10 cellular contexts compared by ENCODE assay signal in genomic region chr20:31570735-31571617, GRCh38. TPM values are rescaled to one million over a fixed set of nuclear protein-coding genes. Genes with fewer than 3 reads are reported as not detected.
DNase-seq lines count a peak whose midpoint lies in the region; ATAC-seq, FAIRE-seq and TF ChIP-seq lines count a peak whose summit lies in the region.
"Had no signal": no experiment of that assay in that cellular context is flagged by ENCODE, and none has a peak within 500 bp of the region (broad histone marks: within the 10 kb centered on the region; RNA-seq: fewer than 3 reads in every experiment).

No MANE protein-coding gene starts in this region.

- no peak for FAIRE-seq in H54 (lab: Jason Lieb, UNC)

- CTCF ChIA-PET in activated CD8-positive, alpha-beta memory T cell treated with anti-CD3 and anti-CD28 coated beads, Interleukin-2, amount 10 ng/mL, durations not matched to agents 7 days and 5 days (lab: Charles Lee): interaction anchor here (0.9 to 31.0 kb wide), 3 partner anchors 11 to 42 kb away, joined by 3 to 1101 read pairs (median 134); partner anchors contain the start of gene ID1
- CTCF ChIA-PET in PC-3 (lab: Charles Lee): interaction anchor here (0.8 to 6.4 kb wide), 3 partner anchors 22 to 42 kb away, joined by 3 to 86 read pairs (median 78); no protein-coding TSS in a partner anchor

- 91% methylated on average over 5 of the region's 25 CpGs for WGBS in right lobe of liver (ENCODE audit: insufficient coverage, low coverage, low lambda C conversion rate, missing lambda C conversion rate)
- 78% methylated on average over 6 of the region's 25 CpGs for WGBS in suprapubic skin

- peak overlapping the region; percentile 40 for H3K4me3 Mint-ChIP-seq in activated CD8-positive, alpha-beta memory T cell treated with anti-CD3 and anti-CD28 coated beads, Interleukin-2, amount 10 ng/mL, durations not matched to agents 7 days and 5 days
- H3K4me3 Mint-ChIP-seq in activated T-helper 17 cell treated with anti-CD3 and anti-CD28 coated beads, Interleukin-2, amount 50 U/mL, for 72 hours: peak overlapping the region; percentile 96

- POLR2A ChIA-PET in PC-3 (lab: Charles Lee; ENCODE audit: unreplicated experiment): no interaction called here

- H3K4me3 ChIP-seq in right lobe of liver: no peak overlapping the region
- no peak overlapping the region for H3K4me3 ChIP-seq in suprapubic skin
- no peak overlapping the region for H3K4me3 ChIP-seq in PC-3 (ENCODE audit: low read length)
- H3K4me3 ChIP-seq: mucosa of descending colon had no signal

- no peaks in the 10 kb centered on the region for H3K9me2 ChIP-seq in PC-3 (replicated peaks; ENCODE audit: low read length)

- no peaks in the 10 kb centered on the region for H3F3A ChIP-seq in PC-3 (ENCODE audit: low read length, unreplicated experiment)

- DNase-seq in activated CD8-positive, alpha-beta memory T cell treated with anti-CD3 and anti-CD28 coated beads, Interleukin-2, amount 10 ng/mL, durations not matched to agents 7 days and 5 days: no peak
- DNase-seq in activated CD8-positive, alpha-beta memory T cell treated with anti-CD3 and anti-CD28 coated beads for 24 hours: no peak
- peak in 2 of 3 donors; percentile 38 to 58 for DNase-seq in right lobe of liver
- DNase-seq in suprapubic skin (ENCODE audit: low spot score in 2 of 2): peak in 1 of 2 donors; percentile 78
- no peak for DNase-seq in erythroblast (lab: John Stamatoyannopoulos, UW)
- DNase-seq in H54 (ENCODE audit: insufficient read length, low spot score): no peak
- DNase-seq in PC-3: no peak
- DNase-seq: DND-41 had no signal

- H3K36me3 Mint-ChIP-seq in activated CD8-positive, alpha-beta memory T cell treated with anti-CD3 and anti-CD28 coated beads, Interleukin-2, amount 10 ng/mL, durations not matched to agents 7 days and 5 days: no peaks in the 10 kb centered on the region
- peaks cover 43% of the 10 kb centered on the region for H3K36me3 Mint-ChIP-seq in activated T-helper 17 cell treated with anti-CD3 and anti-CD28 coated beads, Interleukin-2, amount 50 U/mL, for 72 hours (ENCODE audit: low read depth)

- H4K20me1 ChIP-seq in PC-3 (ENCODE audit: low read length): no peaks in the 10 kb centered on the region

- H3K27me3 ChIP-seq in right lobe of liver (no peaks in the 10 kb centered on the region), suprapubic skin (no peaks in the 10 kb centered on the region), PC-3 (ENCODE audit: low read length) (no peaks in the 10 kb centered on the region)

- H3K9ac ChIP-seq in PC-3 (ENCODE audit: low read length): no peak overlapping the region

- no TSS peak for BruUV-seq in PC-3 (replicated peaks; lab: Mats Ljungman, UMichigan)

- no peak for TF ChIP-seq CTCF in right lobe of liver (IDR thresholded peaks at IDR 0.05)
- TF ChIP-seq CTCF in suprapubic skin (IDR thresholded peaks at IDR 0.05): no peak
- TF ChIP-seq CTCF in PC-3 (conservative IDR thresholded peaks at IDR 0.05; ENCODE audit: low read depth, low read length): no peak

- intact Hi-C loops in right lobe of liver (cut with DNase I): no loop called here
- intact Hi-C loops in PC-3 (cut with micrococcal nuclease): no loop called here

- no peaks in the 10 kb centered on the region for H3K9me3 ChIP-seq in right lobe of liver
- H3K9me3 ChIP-seq in suprapubic skin: no peaks in the 10 kb centered on the region
- H3K9me3 ChIP-seq in PC-3 (ENCODE audit: low read length): no peaks in the 10 kb centered on the region
- H3K9me3 ChIP-seq: mucosa of descending colon had no signal

- H3K4me1 ChIP-seq in right lobe of liver (peaks cover 0 to 42% (median 16%) of the 10 kb centered on the region in 4 donors), suprapubic skin (peaks cover 80% of the 10 kb centered on the region), PC-3 (ENCODE audit: insufficient read depth, low read length) (peaks cover 46% of the 10 kb centered on the region)

- no peak overlapping the region for H3K27ac Mint-ChIP-seq in activated CD8-positive, alpha-beta memory T cell treated with anti-CD3 and anti-CD28 coated beads, Interleukin-2, amount 10 ng/mL, durations not matched to agents 7 days and 5 days
- peak overlapping the region; percentile 81 for H3K27ac Mint-ChIP-seq in activated T-helper 17 cell treated with anti-CD3 and anti-CD28 coated beads, Interleukin-2, amount 50 U/mL, for 72 hours

- H3K36me3 ChIP-seq in right lobe of liver: no peaks in the 10 kb centered on the region
- peaks cover 29% of the 10 kb centered on the region for H3K36me3 ChIP-seq in suprapubic skin
- peaks cover 12% of the 10 kb centered on the region; the same call in 1 of the 2 replicates for H3K36me3 ChIP-seq in PC-3 (ENCODE audit: low read depth, low read length)

- no peak for ATAC-seq in activated CD8-positive, alpha-beta memory T cell treated with anti-CD3 and anti-CD28 coated beads, Interleukin-2, amount 10 ng/mL, durations not matched to agents 7 days and 5 days
- no peak for ATAC-seq in activated T-helper 17 cell treated with anti-CD3 and anti-CD28 coated beads, Interleukin-2, amount 50 U/mL, for 72 hours (replicated peaks)
- ATAC-seq in right lobe of liver: no peak
- ATAC-seq in PC-3: no peak
- ATAC-seq: mucosa of descending colon had no signal

- no peak for TF ChIP-seq POLR2A in right lobe of liver (IDR thresholded peaks at IDR 0.05)
- no peak for TF ChIP-seq POLR2A in suprapubic skin (IDR thresholded peaks at IDR 0.05)
- no peak for TF ChIP-seq POLR2A in erythroblast (IDR thresholded peaks at IDR 0.05; ENCODE audit: low read length)
- TF ChIP-seq POLR2A in H54 (IDR thresholded peaks at IDR 0.05; ENCODE audit: low read depth, low read length): no peak

- peaks cover 17% of the 10 kb centered on the region for H3K4me1 Mint-ChIP-seq in activated CD8-positive, alpha-beta memory T cell treated with anti-CD3 and anti-CD28 coated beads, Interleukin-2, amount 10 ng/mL, durations not matched to agents 7 days and 5 days
- H3K4me1 Mint-ChIP-seq in activated T-helper 17 cell treated with anti-CD3 and anti-CD28 coated beads, Interleukin-2, amount 50 U/mL, for 72 hours: peaks cover 23% of the 10 kb centered on the region

- H3K27ac ChIP-seq in right lobe of liver (peak overlapping the region in 1 of 3 donors; percentile 82), suprapubic skin (peak overlapping the region; percentile 70), PC-3 (ENCODE audit: low read length) (no peak overlapping the region)

- no peaks in the 10 kb centered on the region for H3K79me2 ChIP-seq in PC-3 (ENCODE audit: low read length)

- H2AFZ ChIP-seq in PC-3 (ENCODE audit: low read length): no peak overlapping the region

- no peaks in the 10 kb centered on the region for H3K27me3 Mint-ChIP-seq in activated CD8-positive, alpha-beta memory T cell treated with anti-CD3 and anti-CD28 coated beads, Interleukin-2, amount 10 ng/mL, durations not matched to agents 7 days and 5 days
- H3K27me3 Mint-ChIP-seq in activated T-helper 17 cell treated with anti-CD3 and anti-CD28 coated beads, Interleukin-2, amount 50 U/mL, for 72 hours: no peaks in the 10 kb centered on the region

- no peak for TF ChIP-seq EP300 in suprapubic skin (IDR thresholded peaks at IDR 0.05)

- no peaks in the 10 kb centered on the region for H3K9me3 Mint-ChIP-seq in activated CD8-positive, alpha-beta memory T cell treated with anti-CD3 and anti-CD28 coated beads, Interleukin-2, amount 10 ng/mL, durations not matched to agents 7 days and 5 days (ENCODE audit: low read depth)
- H3K9me3 Mint-ChIP-seq in activated T-helper 17 cell treated with anti-CD3 and anti-CD28 coated beads, Interleukin-2, amount 50 U/mL, for 72 hours: no peaks in the 10 kb centered on the region

- H3K4me2 ChIP-seq in PC-3 (ENCODE audit: low read length): no peak overlapping the region

RNA-seq across cellular contexts. Expression of gene ID1, which starts 34.1 kb away (rescaled TPM):
- not detected for total RNA-seq in activated CD8-positive, alpha-beta memory T cell treated with anti-CD3 and anti-CD28 coated beads, Interleukin-2, amount 10 ng/mL, durations not matched to agents 7 days and 5 days
- 1 to 10 TPM; 2.9 to 5.3 TPM for total RNA-seq in activated T-helper 17 cell treated with anti-CD3 and anti-CD28 coated beads, Interleukin-2, amount 50 U/mL, for 72 hours
- total RNA-seq in right lobe of liver (100 to 1,000 TPM in 2 of 6 experiments, 10 to 100 TPM in 4; 12.9 to 300 (median 35.0) TPM), suprapubic skin (100 to 1,000 TPM; 335 to 766 (median 507) TPM), PC-3 (2014; rRNA removed) (774 and 872 TPM in 2 replicates)

RNA-seq across cellular contexts. Expression of gene HM13, which starts 56.7 kb away (rescaled TPM):
- 100 to 1,000 TPM; 151 to 152 TPM for total RNA-seq in activated CD8-positive, alpha-beta memory T cell treated with anti-CD3 and anti-CD28 coated beads, Interleukin-2, amount 10 ng/mL, durations not matched to agents 7 days and 5 days
- 100 to 1,000 TPM; 129 to 164 TPM for total RNA-seq in activated T-helper 17 cell treated with anti-CD3 and anti-CD28 coated beads, Interleukin-2, amount 50 U/mL, for 72 hours
- total RNA-seq in right lobe of liver: 100 to 1,000 TPM in 5 of 6 experiments, 10 to 100 TPM in 1; 78.1 to 141 (median 114) TPM
- 10 to 100 TPM; 44.3 to 59.7 (median 54.4) TPM for total RNA-seq in suprapubic skin
- total RNA-seq in PC-3 (2014; rRNA removed): 99.5 and 125 TPM in 2 replicates

Comparison
In these comparisons a context has a peak if more than half of its experiments do, and no peak if none do; other contexts are left out.
1. DNase-seq: peak in right lobe of liver (2 of 3); none in activated CD8-positive, alpha-beta memory T cell treated with anti-CD3 and anti-CD28 coated beads, Interleukin-2, amount 10 ng/mL, durations not matched to agents 7 days and 5 days (single experiment), activated CD8-positive, alpha-beta memory T cell treated with anti-CD3 and anti-CD28 coated beads for 24 hours (single experiment), erythroblast (0 of 2), H54 (single experiment) and PC-3 (single experiment).